In genomic region chr4:75708218-75708691, GRCh38 we compare ENCODE assay signal across 8 cellular contexts. TPM values are rescaled to one million over a fixed set of nuclear protein-coding genes. Genes with fewer than 3 reads are reported as not detected.
DNase-seq lines count a peak whose midpoint lies in the region; ATAC-seq and TF ChIP-seq lines count a peak whose summit lies in the region.

No MANE protein-coding gene starts in this region.

- H3K4me3 ChIP-seq in cardiac muscle cell, result no peak overlapping the region

- no peaks in the 10 kb centered on the region for H3K4me1 ChIP-seq in cardiac muscle cell (ENCODE audit: low read depth)

- DNase-seq in cardiac muscle cell (ENCODE audit: low read depth in 1 of 2, low spot score in 1 of 2) (no peak), left cardiac atrium (no peak), OCI-M1 (lab: John Stamatoyannopoulos, UW) (peak; percentile 61), ecto neural progenitor cell (ENCODE audit: low spot score) (peak; percentile 34), KG1 (lab: John Stamatoyannopoulos, UW) (no peak), NCI-H774 (lab: John Stamatoyannopoulos, UW) (no peak), RKO (ENCODE audit: low spot score) (no peak)
- peak; percentile 8 for DNase-seq in stimulated activated CD4-positive, alpha-beta T cell treated with anti-CD3 and anti-CD28 coated beads, Interleukin-4, amount 100 ng/mL, for 1 hour

- no peaks in the 10 kb centered on the region for H3K36me3 ChIP-seq in cardiac muscle cell

- TF ChIP-seq CTCF in cardiac muscle cell (IDR thresholded peaks at IDR 0.05; ENCODE audit: low read depth, low read length), result peak; percentile 38

- ATAC-seq in left cardiac atrium, result no peak

- intact Hi-C loops in left cardiac atrium (cut with DNase I), result no loop called here

- no peaks in the 10 kb centered on the region for H3K9me3 ChIP-seq in cardiac muscle cell (ENCODE audit: low read depth)

- no peaks in the 10 kb centered on the region for H3K27me3 ChIP-seq in cardiac muscle cell

- H3K27ac ChIP-seq in cardiac muscle cell, result no peak overlapping the region

RNA-seq across cellular contexts. Expression of gene USO1, which starts 16.1 kb away (rescaled TPM):
- 45.1 and 47.9 TPM in 2 replicates for total RNA-seq in cardiac muscle cell
- polyA plus RNA-seq in cardiac muscle cell, result 46.6 and 50.5 TPM in 2 replicates
- 10 to 100 TPM; 77.9 to 84.5 TPM for total RNA-seq in left cardiac atrium

RNA-seq across cellular contexts. Expression of gene G3BP2, which starts 35.0 kb away (rescaled TPM):
- total RNA-seq in cardiac muscle cell (203 and 210 TPM in 2 replicates), left cardiac atrium (100 to 1,000 TPM in 1 of 2 donors, 10 to 100 TPM in 1; 68.5 to 110 TPM)
- 181 and 194 TPM in 2 replicates for polyA plus RNA-seq in cardiac muscle cell

Comparison
In these comparisons a context has a peak if more than half of its experiments do, and no peak if none do; other contexts are left out.
1. DNase-seq: peak in OCI-M1 (single experiment), ecto neural progenitor cell (single experiment) and stimulated activated CD4-positive, alpha-beta T cell treated with anti-CD3 and anti-CD28 coated beads, Interleukin-4, amount 100 ng/mL, for 1 hour (single experiment); none in cardiac muscle cell (0 of 2), left cardiac atrium (single experiment), KG1 (single experiment), NCI-H774 (single experiment) and RKO (single experiment).